ENCODE assay signal across 8 cellular contexts in the genomic region with DNA sequence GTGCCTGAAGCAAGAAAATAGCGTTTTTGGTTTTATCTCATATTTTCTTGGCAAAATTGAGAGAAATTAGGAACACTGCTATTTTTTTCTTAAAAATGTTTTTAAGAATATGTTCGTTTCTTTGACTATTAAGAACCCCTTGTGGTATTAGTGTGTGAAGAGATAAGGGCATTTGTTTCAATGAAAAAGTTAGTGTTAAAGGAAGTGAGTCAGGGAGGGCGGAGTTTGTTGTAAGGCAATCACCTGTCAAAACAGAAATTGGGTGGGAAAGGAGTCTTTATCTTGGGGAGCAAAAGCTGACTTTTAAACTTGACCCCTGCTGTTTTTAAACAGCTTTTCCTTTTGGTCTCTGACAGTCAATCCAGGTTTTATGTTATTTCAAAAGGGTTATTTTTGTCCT. TPM values are rescaled to one million over a fixed set of nuclear protein-coding genes. Genes with fewer than 3 reads are reported as not detected.
A peak's percentile ranks its signal among the peaks of the same experiment; 100 is the strongest.
DNase-seq lines count a peak whose midpoint lies in the region; ATAC-seq, FAIRE-seq and TF ChIP-seq lines count a peak whose summit lies in the region.
"Had no signal": no experiment of that assay in that cellular context is flagged by ENCODE, and none has a peak within 500 bp of the region (broad histone marks: within the 10 kb centered on the region; RNA-seq: fewer than 3 reads in every experiment).

No MANE protein-coding gene starts in this region.

- H3K4me3 Mint-ChIP-seq in brain (peak overlapping the region; percentile 9 to 99 (median 95)), nephron progenitor cell (peak overlapping the region; percentile 99)

- peaks cover 0 to 2% of the 10 kb centered on the region in 2 donors for H3K27me3 ChIP-seq in aorta (ENCODE audit: control insufficient read depth in 1 of 2, insufficient read depth in 2 of 2, low read length in 1 of 2)

- no peaks in the 10 kb centered on the region for H3K9me3 ChIP-seq in aorta (ENCODE audit: control insufficient read depth, low read length)

- peak overlapping the region in 1 of 5 experiments; percentile 52 for H3K27ac Mint-ChIP-seq in brain
- H3K27ac Mint-ChIP-seq in nephron progenitor cell = no peak overlapping the region

- no peak overlapping the region for H3K4me3 ChIP-seq in aorta (ENCODE audit: low read length in 2 of 2)

- H3K4me1 Mint-ChIP-seq in brain = peaks cover 47% of the 10 kb centered on the region
- H3K4me1 Mint-ChIP-seq in nephron progenitor cell = peaks cover 43% of the 10 kb centered on the region

- 46 to 51% methylated on average over 3 of the region's 3 CpGs for WGBS in aorta, 2 donors

- TF ChIP-seq CTCF in brain (conservative IDR thresholded peaks at IDR 0.05) (no peak), nephron progenitor cell (IDR thresholded peaks at IDR 0.05) (no peak)

- H3K36me3 Mint-ChIP-seq in brain (peaks cover 24% of the 10 kb centered on the region), nephron progenitor cell (ENCODE audit: low read depth) (peaks cover 23% of the 10 kb centered on the region)

- FAIRE-seq in GM12891 (lab: Jason Lieb, UNC) = no peak

- H3K27me3 Mint-ChIP-seq in brain = peaks cover 18% of the 10 kb centered on the region
- H3K27me3 Mint-ChIP-seq in nephron progenitor cell (ENCODE audit: low read depth, poor library complexity) = no peaks in the 10 kb centered on the region

- H3K9me3 Mint-ChIP-seq in brain = no peaks in the 10 kb centered on the region
- no peaks in the 10 kb centered on the region for H3K9me3 Mint-ChIP-seq in nephron progenitor cell

- no peaks in the 10 kb centered on the region for H3K36me3 ChIP-seq in aorta (ENCODE audit: control insufficient read depth in 1 of 2, insufficient read depth in 2 of 2, low read length in 1 of 2)

- intact Hi-C loops in aorta (cut with DNase I) = loop anchor here (10.0 kb wide), 2 partner anchors 121 to 269 kb away; no protein-coding TSS in a partner anchor

- H3K27ac ChIP-seq in aorta (ENCODE audit: low read depth in 1 of 2, low read length in 2 of 2) = no peak overlapping the region

- no peak for ATAC-seq in aorta (ENCODE audit: low FRiP score)

- peaks cover 0 to 2% of the 10 kb centered on the region in 2 donors for H3K4me1 ChIP-seq in aorta (ENCODE audit: control insufficient read depth in 1 of 2, insufficient read depth in 2 of 2, low read length in 2 of 2)

- no peak for TF ChIP-seq POLR2A in GM12891 (IDR thresholded peaks at IDR 0.05; ENCODE audit: low read depth, low read length)

- DNase-seq in GM12891 (ENCODE audit: insufficient read length, low spot score) = no peak
- DNase-seq in NOMO-1 treated with dmso at 0.1 percent for 144 hours (lab: John Stamatoyannopoulos, UW; ENCODE audit: unreplicated experiment) = peak; percentile 8
- no peak for DNase-seq in nephron progenitor cell
- DNase-seq in midbrain (lab: John Stamatoyannopoulos, UW) = no peak
- DNase-seq in aorta = no peak
- DNase-seq in NAMALWA (ENCODE audit: low spot score) = no peak
- DNase-seq: NCI-H2081 treated with DMSO at 0.1 percent for 48 hours had no signal

TF ChIP-seq in GM12891, 5 proteins besides CTCF, POLR2A, EP300 and RAD21:
- TF ChIP-seq POLR2AphosphoS5 (IDR thresholded peaks at IDR 0.05; ENCODE audit: low read depth, low read length) (no peak), SPI1 (IDR thresholded peaks at IDR 0.05; ENCODE audit: low read depth, low read length) (0 out of 2 replicates have a peak, but pooled peaks have one; percentile 14)

RNA-seq across cellular contexts. Expression of a gene that starts 4.2 kb away (rescaled TPM):
- 3.8 TPM for polyA plus RNA-seq in GM12891 (2012; ENCODE audit: low read depth, missing spikeins)
- 0.46 TPM for polyA plus RNA-seq in brain (ENCODE audit: insufficient read depth, low read depth, low replicate concordance)
- 10 to 100 TPM; 11.3 to 20.7 TPM for total RNA-seq in aorta
- polyA plus RNA-seq in aorta = 1 to 10 TPM; 2.4 to 4.1 TPM
